Comparison of ENCODE assay signal across 8 cellular contexts in genomic region chr5:138331449-138332368, GRCh38. TPM values are rescaled to one million over a fixed set of nuclear protein-coding genes. Genes with fewer than 3 reads are reported as not detected.
DNase-seq lines count a peak whose midpoint lies in the region; ATAC-seq and TF ChIP-seq lines count a peak whose summit lies in the region.

TSS of gene CDC25C (minus strand) at chr5:138331804. CDS start at chr5:138331180, 624 bp downstream.

- H3K27me3 ChIP-seq in gastroesophageal sphincter (no peaks in the 10 kb centered on the region), neutrophil (no peaks in the 10 kb centered on the region)

- no peaks in the 10 kb centered on the region for H3K36me3 Mint-ChIP-seq in HFFc6 (ENCODE audit: low read depth)
- H3K36me3 Mint-ChIP-seq in activated naive CD4-positive, alpha-beta T cell treated with anti-CD3 and anti-CD28 coated beads for 36 hours (ENCODE audit: low read depth): no peaks in the 10 kb centered on the region

- H3K4me3 ChIP-seq in gastroesophageal sphincter (peak within 1 kb of the TSS; percentile 27 to 47), neutrophil (ENCODE audit: low read depth in 1 of 2, low read length in 1 of 2) (peak within 1 kb of the TSS; percentile 63 to 74)

- 1 to 3% methylated on average over 13 to 44 of the region's 55 CpGs for WGBS in gastroesophageal sphincter (ENCODE audit: low coverage in 1 of 2), 2 donors

- H3K9me3 Mint-ChIP-seq in HFFc6: no peaks in the 10 kb centered on the region
- no peaks in the 10 kb centered on the region for H3K9me3 Mint-ChIP-seq in activated naive CD4-positive, alpha-beta T cell treated with anti-CD3 and anti-CD28 coated beads for 36 hours

- peak within 1 kb of the TSS in 2 of 4 donors; percentile 39 to 53 for H3K27ac ChIP-seq in gastroesophageal sphincter
- H3K27ac ChIP-seq in neutrophil: peak within 1 kb of the TSS; percentile 68
- H3K27ac ChIP-seq in substantia nigra (ENCODE audit: low read depth, low read length, poor library complexity, severe bottlenecking): no peak within 1 kb of the TSS

- H3K4me3 Mint-ChIP-seq in HFFc6: peak within 1 kb of the TSS; percentile 90
- peak within 1 kb of the TSS; percentile 81 for H3K4me3 Mint-ChIP-seq in activated naive CD4-positive, alpha-beta T cell treated with anti-CD3 and anti-CD28 coated beads for 36 hours

- ATAC-seq in gastroesophageal sphincter: peak; percentile 100

- no peak for TF ChIP-seq POLR2A in gastroesophageal sphincter (IDR thresholded peaks at IDR 0.05)

- in situ Hi-C loops in SK-MEL-5 (cut with HindIII; ENCODE audit: low pct_unique_long_range_greater_than_20kb, low sequenced_read_pairs): no loop called here

- H3K4me1 Mint-ChIP-seq in HFFc6 (ENCODE audit: low read depth): peaks cover 39% of the 10 kb centered on the region
- peaks cover 9% of the 10 kb centered on the region for H3K4me1 Mint-ChIP-seq in activated naive CD4-positive, alpha-beta T cell treated with anti-CD3 and anti-CD28 coated beads for 36 hours (ENCODE audit: low read depth)

- CTCF ChIA-PET in activated naive CD4-positive, alpha-beta T cell treated with anti-CD3 and anti-CD28 coated beads for 36 hours (lab: Charles Lee): interaction anchor here (0.9 to 5.4 kb wide), 5 partner anchors 8 to 155 kb away, joined by 3 to 90 read pairs (median 4); partner anchors contain the start of gene KDM3B

- DNase-seq in GM04504 (ENCODE audit: low read depth) (peak; percentile 99), HFFc6 (peak; percentile 99), NAMALWA (ENCODE audit: low spot score) (peak; percentile 99), SK-MEL-5 (ENCODE audit: low read depth, low spot score) (peak; percentile 99), substantia nigra (lab: John Stamatoyannopoulos, UW) (peak; percentile 53 to 98 (median 93))
- DNase-seq in activated naive CD4-positive, alpha-beta T cell treated with anti-CD3 and anti-CD28 coated beads for 36 hours: peak; percentile 99

- no peak for TF ChIP-seq EP300 in gastroesophageal sphincter (IDR thresholded peaks at IDR 0.05)

- H3K27me3 Mint-ChIP-seq in HFFc6 (ENCODE audit: insufficient read depth): no peaks in the 10 kb centered on the region
- no peaks in the 10 kb centered on the region for H3K27me3 Mint-ChIP-seq in activated naive CD4-positive, alpha-beta T cell treated with anti-CD3 and anti-CD28 coated beads for 36 hours (ENCODE audit: low read depth)

- no peaks in the 10 kb centered on the region for H3K36me3 ChIP-seq in gastroesophageal sphincter
- H3K36me3 ChIP-seq in neutrophil: no peaks in the 10 kb centered on the region

- H3K27ac Mint-ChIP-seq in HFFc6: peak within 1 kb of the TSS; percentile 96
- H3K27ac Mint-ChIP-seq in activated naive CD4-positive, alpha-beta T cell treated with anti-CD3 and anti-CD28 coated beads for 36 hours: peak within 1 kb of the TSS; percentile 83

- H3K9me3 ChIP-seq in gastroesophageal sphincter (no peaks in the 10 kb centered on the region), neutrophil (no peaks in the 10 kb centered on the region)

- intact Hi-C loops in activated naive CD4-positive, alpha-beta T cell treated with anti-CD3 and anti-CD28 coated beads for 36 hours (cut with micrococcal nuclease): loop anchor here (1.0 to 10.0 kb wide), 9 partner anchors 21 to 963 kb away; partner anchors contain the start of genes BRD8, CDC23, EGR1 and FAM13B

- H3K4me1 ChIP-seq in gastroesophageal sphincter (peaks cover 0 to 17% (median 7%) of the 10 kb centered on the region in 3 donors), neutrophil (ENCODE audit: control insufficient read depth in 1 of 2, insufficient read depth in 1 of 2, low read depth in 1 of 2, low read length in 1 of 2) (peaks cover 23 to 26% of the 10 kb centered on the region in 2 experiments)

- TF ChIP-seq CTCF in HFFc6 (IDR thresholded peaks at IDR 0.05) (no peak), gastroesophageal sphincter (IDR thresholded peaks at IDR 0.05) (no peak), neutrophil (IDR thresholded peaks at IDR 0.05) (peak; percentile 12)

RNA-seq across cellular contexts. Expression of gene CDC25C, which starts in this region (rescaled TPM):
- total RNA-seq in HFFc6 (2021; fragmentation: NEBNext Ultra II Directional; extraction: Animal tissue kit (Norgen Biotek cat#: 25700)): 10 to 100 TPM in 1 of 6 experiments, 1 to 10 TPM in 5; 4.1 to 10.5 (median 8.7) TPM
- total RNA-seq in SK-MEL-5 (2014; rRNA removed; shearing (Covaris generic)): 9.0 and 9.3 TPM in 2 replicates
- polyA plus RNA-seq in SK-MEL-5 (2015; cell fraction: cytosol; rRNA removed): 8.4 and 9.3 TPM in 2 replicates
- 9.3 and 10.9 TPM in 2 replicates for polyA plus RNA-seq in SK-MEL-5 (2015; cell fraction: nucleus; rRNA removed)
- total RNA-seq in activated naive CD4-positive, alpha-beta T cell treated with anti-CD3 and anti-CD28 coated beads for 36 hours: 10 to 100 TPM; 23.2 to 26.6 TPM
- total RNA-seq in gastroesophageal sphincter: under 1 TPM in 1 of 4 donors, not detected in 3; 0.45 TPM

Comparison
In these comparisons a context has a peak if more than half of its experiments do, and no peak if none do; other contexts are left out.
1. Peak in ATAC-seq and H3K4me3 ChIP-seq in gastroesophageal sphincter; RNA of the gene not detected or under 1 TPM.